ENCODE assay signal across 6 cellular contexts in the genomic region with DNA sequence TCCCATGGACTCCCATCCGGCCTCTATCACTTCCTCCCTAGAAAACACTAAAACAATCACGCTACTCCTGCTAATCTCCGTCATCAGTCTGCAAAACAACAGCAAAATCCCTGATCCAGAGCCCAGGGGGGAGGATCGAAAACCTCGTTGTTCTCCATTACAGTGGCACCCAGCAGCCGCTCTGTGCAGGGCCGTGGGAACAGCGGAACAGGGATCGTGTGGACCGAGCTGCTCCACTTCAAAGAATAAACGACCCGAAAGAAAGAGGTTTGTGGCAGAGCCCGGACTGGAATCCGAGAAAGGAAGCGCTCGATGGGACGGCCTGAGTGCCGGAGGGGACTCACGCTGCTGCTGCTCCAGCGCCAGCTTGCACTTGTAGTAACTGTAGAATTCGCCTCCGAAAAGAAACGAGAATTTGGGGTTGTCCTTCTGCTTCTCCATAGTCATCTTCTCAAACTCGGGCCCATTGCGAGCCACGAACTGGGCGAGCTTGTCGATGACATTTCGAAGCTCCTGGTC. TPM values are rescaled to one million over a fixed set of nuclear protein-coding genes. Genes with fewer than 3 reads are reported as not detected.
DNase-seq lines count a peak whose midpoint lies in the region; ATAC-seq and TF ChIP-seq lines count a peak whose summit lies in the region.

No MANE protein-coding gene starts in this region.

- in situ Hi-C loops in astrocyte of the spinal cord (cut with HindIII; ENCODE audit: low sequenced_read_pairs), result no loop called here

- DNase-seq in AG09309 (ENCODE audit: low read depth) (no peak), astrocyte of the spinal cord (ENCODE audit: low read depth, low spot score) (no peak), natural killer cell (no peak), SIG-M5 (lab: John Stamatoyannopoulos, UW) (no peak)

- peak overlapping the region; percentile 94 for H3K4me3 Mint-ChIP-seq in natural killer cell

- H3K4me3 ChIP-seq in AG09309 (ENCODE audit: control insufficient read depth, low read depth, low read length), result peak overlapping the region; percentile 96
- peak overlapping the region; percentile 96 for H3K4me3 ChIP-seq in astrocyte of the spinal cord (ENCODE audit: low read depth, low read length)

- TF ChIP-seq CTCF in AG09309 (IDR thresholded peaks at IDR 0.05; ENCODE audit: control insufficient read depth, insufficient read depth, low read depth, low read length, missing control alignments), result no peak
- TF ChIP-seq CTCF in astrocyte of the spinal cord (IDR thresholded peaks at IDR 0.05; ENCODE audit: low read depth, low read length), result no peak
- no peak for TF ChIP-seq CTCF in natural killer cell (IDR thresholded peaks at IDR 0.05)

- H3K27ac Mint-ChIP-seq in natural killer cell, result peak overlapping the region; percentile 76 to 86

- peaks cover 49 to 58% of the 10 kb centered on the region in 2 donors for H3K4me1 Mint-ChIP-seq in natural killer cell

- H3K9me3 Mint-ChIP-seq in natural killer cell, result no peaks in the 10 kb centered on the region

- H3K36me3 Mint-ChIP-seq in natural killer cell, result no peaks in the 10 kb centered on the region

- intact Hi-C loops in natural killer cell (cut with micrococcal nuclease), result loop anchor here (1.0 to 2.0 kb wide), 5 partner anchors 31 to 118 kb away; a partner anchor contains a TSS

- H3K27me3 Mint-ChIP-seq in natural killer cell (ENCODE audit: low read depth in 2 of 2), result no peaks in the 10 kb centered on the region

- ATAC-seq in HG02973 (IDR thresholded peaks at IDR 0.05; ENCODE audit: unreplicated experiment) (peak; percentile 18), natural killer cell (peak in 2 of 3 donors; percentile 1 to 2), GM19023 (IDR thresholded peaks at IDR 0.05; ENCODE audit: unreplicated experiment) (no peak)

RNA-seq across cellular contexts. Expression of a gene that starts 0.7 kb away (rescaled TPM):
- 10 to 100 TPM; 46.5 to 70.8 (median 68.2) TPM for total RNA-seq in natural killer cell

RNA-seq across cellular contexts. Expression of a gene that starts 30.6 kb away (rescaled TPM):
- total RNA-seq in natural killer cell, result 10 to 100 TPM; 53.2 to 55.5 (median 54.2) TPM

RNA-seq across cellular contexts. Expression of a gene that starts 45.4 kb away (rescaled TPM):
- 1 to 10 TPM; 1.2 to 2.8 (median 1.4) TPM for total RNA-seq in natural killer cell

RNA-seq across cellular contexts. Expression of a gene that starts 45.6 kb away (rescaled TPM):
- total RNA-seq in natural killer cell, result not detected
